In genomic region chrX:94676285-94676684, GRCh38 we compare ENCODE assay signal across 19 cellular contexts.
DNase-seq lines count a peak whose midpoint lies in the region; ATAC-seq and TF ChIP-seq lines count a peak whose summit lies in the region.
"Had no signal": no experiment of that assay in that cellular context is flagged by ENCODE, and none has a peak within 500 bp of the region (broad histone marks: within the 10 kb centered on the region; RNA-seq: fewer than 3 reads in every experiment).

No MANE protein-coding gene starts in this region.

- no peaks in the 10 kb centered on the region for H3K79me2 ChIP-seq in SK-N-SH (ENCODE audit: insufficient read depth)
- no peaks in the 10 kb centered on the region for H3K79me2 ChIP-seq in OCI-LY1 (ENCODE audit: insufficient read depth, low read length)
- no peaks in the 10 kb centered on the region for H3K79me2 ChIP-seq in mesendoderm (ENCODE audit: control insufficient read depth, insufficient read depth, low read length)

- no peak overlapping the region for H3K4ac ChIP-seq in mesendoderm (ENCODE audit: low read depth, low read length)

- whole genome bisulfite sequencing in SK-N-SH (ENCODE audit: low lambda C conversion rate) = 0% methylated on average over 2 of the region's 2 CpGs
- WGBS in mesendoderm (ENCODE audit: extremely low coverage, insufficient coverage, low lambda C conversion rate) = no CpG with 5 or more reads among the region's 2 CpGs

- H4K5ac ChIP-seq in mesendoderm (ENCODE audit: low read length) = no peak overlapping the region

- no peaks in the 10 kb centered on the region for H3F3A ChIP-seq in SK-N-SH (replicated peaks; ENCODE audit: insufficient read depth)
- H3F3A ChIP-seq in OCI-LY1 (ENCODE audit: insufficient read depth, low read length) = no peaks in the 10 kb centered on the region

- DNase-seq in SK-N-SH = no peak
- DNase-seq in mesendoderm = peak; percentile 10
- no peak for DNase-seq in omental fat pad (ENCODE audit: low spot score)
- no peak for DNase-seq in UCSD-AML1 (lab: John Stamatoyannopoulos, UW; ENCODE audit: unreplicated experiment)
- DNase-seq: Calu3; CD8-positive, alpha-beta T cell; HCEC 1CT; Karpas-422; MG63; NCI-H1092; NCI-H1436 treated with DMSO at 0.1 percent for 48 hours; NCI-H2081 treated with DMSO at 0.1 percent for 48 hours; NCI-H2227 treated with DMSO at 0.1 percent for 48 hours; NCI-H510A treated with DMSO at 0.1 percent for 48 hours; NCI-H82 had no signal

- CTCF ChIA-PET in SK-N-SH (lab: Yijun Ruan, JAX) = interaction anchor here (1.4 kb wide), 1 partner anchor 24 kb away, joined by 4 read pairs; no protein-coding TSS in a partner anchor

- no peak overlapping the region for H2BK120ac ChIP-seq in mesendoderm (ENCODE audit: low read depth, low read length)

- no peaks in the 10 kb centered on the region for H4K20me1 ChIP-seq in SK-N-SH (ENCODE audit: insufficient read depth)
- no peaks in the 10 kb centered on the region for H4K20me1 ChIP-seq in OCI-LY1 (ENCODE audit: insufficient read depth, low read length)
- H4K20me1 ChIP-seq: BLaER1 had no signal

- TF ChIP-seq CTCF in SK-N-SH (IDR thresholded peaks at IDR 0.05) (0 out of 2 replicates have a peak, but pooled peaks have one; percentile 20), OCI-LY1 (IDR thresholded peaks at IDR 0.05; ENCODE audit: low read length) (peak; percentile 7; the same call in 1 of the 2 replicates), omental fat pad (IDR thresholded peaks at IDR 0.05) (no peak)

- no peaks in the 10 kb centered on the region for H3K36me3 ChIP-seq in SK-N-SH (replicated peaks in 1 of 2; ENCODE audit: control insufficient read depth in 1 of 2, insufficient read depth in 2 of 2, low read length in 1 of 2)
- H3K36me3 ChIP-seq in OCI-LY1 (ENCODE audit: insufficient read depth, low read length) = no peaks in the 10 kb centered on the region
- H3K36me3 ChIP-seq in mesendoderm (ENCODE audit: control insufficient read depth, insufficient read depth, low read length) = no peaks in the 10 kb centered on the region
- H3K36me3 ChIP-seq: BLaER1, MG63 had no signal

- H3K79me1 ChIP-seq in mesendoderm (ENCODE audit: low read length) = no peaks in the 10 kb centered on the region

- no peak overlapping the region for H3K9ac ChIP-seq in SK-N-SH
- H3K9ac ChIP-seq in OCI-LY1 (ENCODE audit: low read length) = no peak overlapping the region
- H3K9ac ChIP-seq in mesendoderm (ENCODE audit: low read length) = no peak overlapping the region
- H3K9ac ChIP-seq: BLaER1 had no signal

- no peak overlapping the region for H2BK5ac ChIP-seq in mesendoderm (ENCODE audit: low read length)

- no peaks in the 10 kb centered on the region for H3K27me3 ChIP-seq in SK-N-SH (ENCODE audit: insufficient read depth)
- H3K27me3 ChIP-seq in OCI-LY1 (ENCODE audit: insufficient read depth, low read length) = no peaks in the 10 kb centered on the region
- no peaks in the 10 kb centered on the region for H3K27me3 ChIP-seq in mesendoderm (ENCODE audit: insufficient read depth, low read length, poor library complexity)
- H3K27me3 ChIP-seq: MG63 had no signal

- H3K56ac ChIP-seq in mesendoderm (ENCODE audit: low read length) = no peak overlapping the region

- ATAC-seq in SK-N-SH treated with all-trans-retinoic acid at 6 μM for 48 hours = no peak
- no peak for ATAC-seq in omental fat pad (ENCODE audit: low FRiP score)
- no peak for ATAC-seq in GM18498 (IDR thresholded peaks at IDR 0.05; ENCODE audit: unreplicated experiment)
- ATAC-seq: CD8-positive, alpha-beta T cell had no signal

- no peaks in the 10 kb centered on the region for H3K9me2 ChIP-seq in SK-N-SH
- no peaks in the 10 kb centered on the region for H3K9me2 ChIP-seq in OCI-LY1 (ENCODE audit: low read depth, low read length)

- H3K4me1 ChIP-seq in SK-N-SH (ENCODE audit: control insufficient read depth in 1 of 2, insufficient read depth in 2 of 2, low read depth in 1 of 2, low read length in 1 of 2) = no peaks in the 10 kb centered on the region
- no peaks in the 10 kb centered on the region for H3K4me1 ChIP-seq in OCI-LY1 (ENCODE audit: insufficient read depth, low read length, severe bottlenecking)
- H3K4me1 ChIP-seq in mesendoderm (ENCODE audit: control insufficient read depth, low read depth, low read length) = no peaks in the 10 kb centered on the region
- H3K4me1 ChIP-seq: BLaER1 had no signal

- H3K23ac ChIP-seq in mesendoderm (ENCODE audit: low read length) = no peak overlapping the region

- H2AK5ac ChIP-seq in mesendoderm (ENCODE audit: low read length) = no peak overlapping the region

- POLR2A ChIA-PET in SK-N-SH (lab: Yijun Ruan, JAX) = no interaction called here

- no peak overlapping the region for H2BK15ac ChIP-seq in mesendoderm (replicated peaks; ENCODE audit: low read depth)

- no peak overlapping the region for H4K8ac ChIP-seq in mesendoderm (ENCODE audit: low read depth, low read length)

- no peak overlapping the region for H2AFZ ChIP-seq in SK-N-SH (ENCODE audit: low read depth)
- no peak overlapping the region for H2AFZ ChIP-seq in OCI-LY1 (ENCODE audit: low read length)

- TF ChIP-seq EP300 in SK-N-SH (IDR thresholded peaks at IDR 0.05; ENCODE audit: borderline replicate concordance in 1 of 2, low read depth in 1 of 2, low read length in 1 of 2) = no peak

- no peak overlapping the region for H3K18ac ChIP-seq in mesendoderm (ENCODE audit: low read length)

- no peak overlapping the region for H3K27ac ChIP-seq in SK-N-SH (ENCODE audit: low read depth in 2 of 2, low read length in 1 of 2)
- no peak overlapping the region for H3K27ac ChIP-seq in OCI-LY1 (ENCODE audit: low read depth, low read length, poor library complexity, severe bottlenecking)
- no peak overlapping the region for H3K27ac ChIP-seq in mesendoderm (ENCODE audit: low read depth, low read length)
- H3K27ac ChIP-seq: BLaER1 had no signal

- H3K9me3 ChIP-seq in SK-N-SH = no peaks in the 10 kb centered on the region
- H3K9me3 ChIP-seq in OCI-LY1 (ENCODE audit: low read length) = no peaks in the 10 kb centered on the region
- H3K9me3 ChIP-seq: MG63 had no signal

- H3K4me3 ChIP-seq in SK-N-SH (ENCODE audit: low read depth in 2 of 2, low read length in 1 of 2) (no peak overlapping the region), OCI-LY1 (ENCODE audit: low read depth, low read length, poor library complexity, severe bottlenecking) (no peak overlapping the region), mesendoderm (ENCODE audit: low read length) (no peak overlapping the region)
- H3K4me3 ChIP-seq: BLaER1, MG63 had no signal

- H3K4me2 ChIP-seq in SK-N-SH (no peak overlapping the region), OCI-LY1 (ENCODE audit: low read length) (no peak overlapping the region), mesendoderm (ENCODE audit: low read length) (no peak overlapping the region)
- H3K4me2 ChIP-seq: BLaER1 had no signal

- no peak for TF ChIP-seq RAD21 in SK-N-SH (IDR thresholded peaks at IDR 0.05; ENCODE audit: low read length)

TF ChIP-seq in SK-N-SH, 30 proteins besides CTCF, POLR2A, EP300 and RAD21 (continues in another document):
- TF ChIP-seq FOXM1 (IDR thresholded peaks at IDR 0.05; ENCODE audit: low read depth) (no peak), GABPA (IDR thresholded peaks at IDR 0.05; ENCODE audit: low read depth) (no peak), IRF3 (IDR thresholded peaks at IDR 0.05; ENCODE audit: low read depth, low read length) (no peak), MXI1 (IDR thresholded peaks at IDR 0.05; ENCODE audit: low read depth, low read length) (no peak), RCOR1 (IDR thresholded peaks at IDR 0.05; ENCODE audit: low read length) (no peak)

TF ChIP-seq in SK-N-SH treated with all-trans-retinoic acid at 6 μM for 48 hours, 23 proteins besides CTCF, POLR2A, EP300 and RAD21 (continues in another document):
- TF ChIP-seq ZNF70 (CRISPR knock-in tag; IDR thresholded peaks at IDR 0.05) = no peak
- TF ChIP-seq PPARA (CRISPR knock-in tag; IDR thresholded peaks at IDR 0.05; ENCODE audit: borderline replicate concordance) = no peak
- no peak for TF ChIP-seq ARNTL (CRISPR knock-in tag; IDR thresholded peaks at IDR 0.05; ENCODE audit: borderline replicate concordance, low read depth)
- TF ChIP-seq ZFP30 (CRISPR knock-in tag; IDR thresholded peaks at IDR 0.05) = no peak
- TF ChIP-seq SNAI2 (CRISPR knock-in tag; IDR thresholded peaks at IDR 0.05) = no peak
- TF ChIP-seq TCF4 (CRISPR knock-in tag; IDR thresholded peaks at IDR 0.05; ENCODE audit: borderline replicate concordance) = no peak
- TF ChIP-seq OSR1 (CRISPR knock-in tag; IDR thresholded peaks at IDR 0.05) = no peak
- no peak for TF ChIP-seq BACH2 (CRISPR knock-in tag; IDR thresholded peaks at IDR 0.05; ENCODE audit: borderline replicate concordance)
- no peak for TF ChIP-seq CSDC2 (CRISPR knock-in tag; IDR thresholded peaks at IDR 0.05)
- TF ChIP-seq POU6F1 (CRISPR knock-in tag; IDR thresholded peaks at IDR 0.05; ENCODE audit: borderline replicate concordance, low read depth) = no peak
- no peak for TF ChIP-seq CREB5 (CRISPR knock-in tag; IDR thresholded peaks at IDR 0.05; ENCODE audit: low read depth)

Comparison
In these comparisons a context has a peak if more than half of its experiments do, and no peak if none do; other contexts are left out.
1. CTCF ChIP-seq: peak in SK-N-SH (single experiment) and OCI-LY1 (single experiment); none in omental fat pad (0 of 3).